1 cellular context compared by ENCODE assay signal in the genomic region with DNA sequence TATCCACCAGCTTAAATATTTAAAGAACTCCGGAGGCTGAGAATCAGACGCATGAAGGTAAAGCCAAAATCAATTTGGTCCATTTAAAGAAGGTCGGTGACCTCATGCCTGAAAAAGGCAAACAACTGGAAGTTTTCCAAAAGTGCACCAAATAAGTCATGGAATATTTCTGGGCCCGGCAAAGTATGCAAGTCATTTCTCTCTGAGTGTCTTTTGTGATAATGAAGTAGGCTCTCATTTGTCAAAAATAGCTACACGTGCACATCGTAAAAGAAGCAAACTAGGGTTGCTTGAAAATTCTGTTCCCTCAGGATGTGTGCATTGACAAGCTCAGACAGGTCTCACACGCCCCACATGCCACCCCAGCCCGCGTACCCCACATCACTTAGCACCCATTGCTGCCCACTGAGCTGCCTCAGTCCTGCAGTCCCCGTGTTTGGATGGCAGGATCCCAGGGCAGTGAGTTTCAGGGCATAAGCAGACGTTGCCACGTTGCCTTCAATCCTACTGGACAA.
TF ChIP-seq lines count a peak whose summit lies in the region.

No MANE protein-coding gene starts in this region.

TF ChIP-seq in HepG2, 621 proteins besides CTCF, POLR2A, EP300 and RAD21 (continued from another document and continues in another):
- TF ChIP-seq, protein P1, sequence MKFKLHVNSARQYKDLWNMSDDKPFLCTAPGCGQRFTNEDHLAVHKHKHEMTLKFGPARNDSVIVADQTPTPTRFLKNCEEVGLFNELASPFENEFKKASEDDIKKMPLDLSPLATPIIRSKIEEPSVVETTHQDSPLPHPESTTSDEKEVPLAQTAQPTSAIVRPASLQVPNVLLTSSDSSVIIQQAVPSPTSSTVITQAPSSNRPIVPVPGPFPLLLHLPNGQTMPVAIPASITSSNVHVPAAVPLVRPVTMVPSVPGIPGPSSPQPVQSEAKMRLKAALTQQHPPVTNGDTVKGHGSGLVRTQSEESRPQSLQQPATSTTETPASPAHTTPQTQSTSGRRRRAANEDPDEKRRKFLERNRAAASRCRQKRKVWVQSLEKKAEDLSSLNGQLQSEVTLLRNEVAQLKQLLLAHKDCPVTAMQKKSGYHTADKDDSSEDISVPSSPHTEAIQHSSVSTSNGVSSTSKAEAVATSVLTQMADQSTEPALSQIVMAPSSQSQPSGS (CRISPR knock-in tag; IDR thresholded peaks at IDR 0.05) = peak; percentile 83
- TF ChIP-seq HDAC1 (CRISPR knock-in tag; IDR thresholded peaks at IDR 0.05) = peak; percentile 3; the same call in 1 of the 2 replicates
- no peak for TF ChIP-seq RBFOX2 (IDR thresholded peaks at IDR 0.05; ENCODE audit: low read depth, low read length)
- peak; percentile 78; the same call in 1 of the 2 replicates for TF ChIP-seq ZBTB8A (CRISPR knock-in tag; IDR thresholded peaks at IDR 0.05; ENCODE audit: borderline replicate concordance, low read depth)
- 0 out of 2 replicates have a peak, but pooled peaks have one; percentile 4 for TF ChIP-seq ZFP90 (CRISPR knock-in tag; IDR thresholded peaks at IDR 0.05; ENCODE audit: borderline replicate concordance)
- peak; percentile 71; the same call in 1 of the 2 replicates for TF ChIP-seq LCORL (IDR thresholded peaks at IDR 0.05)
- peak; percentile 86 for TF ChIP-seq LCORL (CRISPR knock-in tag; IDR thresholded peaks at IDR 0.05)
- no peak for TF ChIP-seq ZNF850 (CRISPR knock-in tag; conservative IDR thresholded peaks at IDR 0.05)
- TF ChIP-seq, protein P2, sequence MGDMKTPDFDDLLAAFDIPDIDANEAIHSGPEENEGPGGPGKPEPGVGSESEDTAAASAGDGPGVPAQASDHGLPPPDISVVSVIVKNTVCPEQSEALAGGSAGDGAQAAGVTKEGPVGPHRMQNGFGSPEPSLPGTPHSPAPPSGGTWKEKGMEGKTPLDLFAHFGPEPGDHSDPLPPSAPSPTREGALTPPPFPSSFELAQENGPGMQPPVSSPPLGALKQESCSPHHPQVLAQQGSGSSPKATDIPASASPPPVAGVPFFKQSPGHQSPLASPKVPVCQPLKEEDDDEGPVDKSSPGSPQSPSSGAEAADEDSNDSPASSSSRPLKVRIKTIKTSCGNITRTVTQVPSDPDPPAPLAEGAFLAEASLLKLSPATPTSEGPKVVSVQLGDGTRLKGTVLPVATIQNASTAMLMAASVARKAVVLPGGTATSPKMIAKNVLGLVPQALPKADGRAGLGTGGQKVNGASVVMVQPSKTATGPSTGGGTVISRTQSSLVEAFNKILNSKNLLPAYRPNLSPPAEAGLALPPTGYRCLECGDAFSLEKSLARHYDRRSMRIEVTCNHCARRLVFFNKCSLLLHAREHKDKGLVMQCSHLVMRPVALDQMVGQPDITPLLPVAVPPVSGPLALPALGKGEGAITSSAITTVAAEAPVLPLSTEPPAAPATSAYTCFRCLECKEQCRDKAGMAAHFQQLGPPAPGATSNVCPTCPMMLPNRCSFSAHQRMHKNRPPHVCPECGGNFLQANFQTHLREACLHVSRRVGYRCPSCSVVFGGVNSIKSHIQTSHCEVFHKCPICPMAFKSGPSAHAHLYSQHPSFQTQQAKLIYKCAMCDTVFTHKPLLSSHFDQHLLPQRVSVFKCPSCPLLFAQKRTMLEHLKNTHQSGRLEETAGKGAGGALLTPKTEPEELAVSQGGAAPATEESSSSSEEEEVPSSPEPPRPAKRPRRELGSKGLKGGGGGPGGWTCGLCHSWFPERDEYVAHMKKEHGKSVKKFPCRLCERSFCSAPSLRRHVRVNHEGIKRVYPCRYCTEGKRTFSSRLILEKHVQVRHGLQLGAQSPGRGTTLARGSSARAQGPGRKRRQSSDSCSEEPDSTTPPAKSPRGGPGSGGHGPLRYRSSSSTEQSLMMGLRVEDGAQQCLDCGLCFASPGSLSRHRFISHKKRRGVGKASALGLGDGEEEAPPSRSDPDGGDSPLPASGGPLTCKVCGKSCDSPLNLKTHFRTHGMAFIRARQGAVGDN (CRISPR knock-in tag; IDR thresholded peaks at IDR 0.05) = peak; percentile 43
- TF ChIP-seq ZNF343 (CRISPR knock-in tag; IDR thresholded peaks at IDR 0.05) = peak; percentile 63; the same call in 1 of the 2 replicates
- peak; percentile 70 for TF ChIP-seq RBM22 (optimal IDR thresholded peaks at IDR 0.05; ENCODE audit: low read length)
- no peak for TF ChIP-seq ZNF292 (CRISPR knock-in tag; IDR thresholded peaks at IDR 0.05; ENCODE audit: borderline replicate concordance, low read depth)
- no peak for TF ChIP-seq MED8 (CRISPR knock-in tag; IDR thresholded peaks at IDR 0.05; ENCODE audit: insufficient replicate concordance)
- TF ChIP-seq ZNF430 (CRISPR knock-in tag; IDR thresholded peaks at IDR 0.05) = 0 out of 2 replicates have a peak, but pooled peaks have one; percentile 53
- TF ChIP-seq, protein P3, sequence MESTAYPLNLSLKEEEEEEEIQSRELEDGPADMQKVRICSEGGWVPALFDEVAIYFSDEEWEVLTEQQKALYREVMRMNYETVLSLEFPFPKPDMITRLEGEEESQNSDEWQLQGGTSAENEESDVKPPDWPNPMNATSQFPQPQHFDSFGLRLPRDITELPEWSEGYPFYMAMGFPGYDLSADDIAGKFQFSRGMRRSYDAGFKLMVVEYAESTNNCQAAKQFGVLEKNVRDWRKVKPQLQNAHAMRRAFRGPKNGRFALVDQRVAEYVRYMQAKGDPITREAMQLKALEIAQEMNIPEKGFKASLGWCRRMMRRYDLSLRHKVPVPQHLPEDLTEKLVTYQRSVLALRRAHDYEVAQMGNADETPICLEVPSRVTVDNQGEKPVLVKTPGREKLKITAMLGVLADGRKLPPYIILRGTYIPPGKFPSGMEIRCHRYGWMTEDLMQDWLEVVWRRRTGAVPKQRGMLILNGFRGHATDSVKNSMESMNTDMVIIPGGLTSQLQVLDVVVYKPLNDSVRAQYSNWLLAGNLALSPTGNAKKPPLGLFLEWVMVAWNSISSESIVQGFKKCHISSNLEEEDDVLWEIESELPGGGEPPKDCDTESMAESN (CRISPR knock-in tag; conservative IDR thresholded peaks at IDR 0.05) = peak; percentile 39; the same call in 1 of the 2 replicates
- TF ChIP-seq, protein P4, sequence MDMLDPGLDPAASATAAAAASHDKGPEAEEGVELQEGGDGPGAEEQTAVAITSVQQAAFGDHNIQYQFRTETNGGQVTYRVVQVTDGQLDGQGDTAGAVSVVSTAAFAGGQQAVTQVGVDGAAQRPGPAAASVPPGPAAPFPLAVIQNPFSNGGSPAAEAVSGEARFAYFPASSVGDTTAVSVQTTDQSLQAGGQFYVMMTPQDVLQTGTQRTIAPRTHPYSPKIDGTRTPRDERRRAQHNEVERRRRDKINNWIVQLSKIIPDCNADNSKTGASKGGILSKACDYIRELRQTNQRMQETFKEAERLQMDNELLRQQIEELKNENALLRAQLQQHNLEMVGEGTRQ (IDR thresholded peaks at IDR 0.05; ENCODE audit: low read depth, low read length) = no peak
- TF ChIP-seq, protein P4 (CRISPR knock-in tag; IDR thresholded peaks at IDR 0.05; ENCODE audit: borderline replicate concordance) = peak; percentile 89
- 0 out of 3 replicates have a peak, but pooled peaks have one; percentile 6 for TF ChIP-seq MXI1 (IDR thresholded peaks at IDR 0.05; ENCODE audit: borderline replicate concordance, low read depth, low read length)
- TF ChIP-seq ZNF354B (CRISPR knock-in tag; IDR thresholded peaks at IDR 0.05) = 0 out of 2 replicates have a peak, but pooled peaks have one; percentile 45
- TF ChIP-seq, protein P5, sequence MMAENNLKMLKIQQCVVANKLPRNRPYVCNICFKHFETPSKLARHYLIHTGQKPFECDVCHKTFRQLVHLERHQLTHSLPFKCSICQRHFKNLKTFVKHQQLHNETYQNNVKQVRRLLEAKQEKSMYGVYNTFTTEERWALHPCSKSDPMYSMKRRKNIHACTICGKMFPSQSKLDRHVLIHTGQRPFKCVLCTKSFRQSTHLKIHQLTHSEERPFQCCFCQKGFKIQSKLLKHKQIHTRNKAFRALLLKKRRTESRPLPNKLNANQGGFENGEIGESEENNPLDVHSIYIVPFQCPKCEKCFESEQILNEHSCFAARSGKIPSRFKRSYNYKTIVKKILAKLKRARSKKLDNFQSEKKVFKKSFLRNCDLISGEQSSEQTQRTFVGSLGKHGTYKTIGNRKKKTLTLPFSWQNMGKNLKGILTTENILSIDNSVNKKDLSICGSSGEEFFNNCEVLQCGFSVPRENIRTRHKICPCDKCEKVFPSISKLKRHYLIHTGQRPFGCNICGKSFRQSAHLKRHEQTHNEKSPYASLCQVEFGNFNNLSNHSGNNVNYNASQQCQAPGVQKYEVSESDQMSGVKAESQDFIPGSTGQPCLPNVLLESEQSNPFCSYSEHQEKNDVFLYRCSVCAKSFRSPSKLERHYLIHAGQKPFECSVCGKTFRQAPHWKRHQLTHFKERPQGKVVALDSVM (CRISPR knock-in tag; IDR thresholded peaks at IDR 0.05) = peak; percentile 12; the same call in 1 of the 2 replicates
- no peak for TF ChIP-seq ZBTB38 (CRISPR knock-in tag; IDR thresholded peaks at IDR 0.05)
- no peak for TF ChIP-seq ZNF20 (CRISPR knock-in tag; IDR thresholded peaks at IDR 0.05)
- TF ChIP-seq HOXD1 (CRISPR knock-in tag; IDR thresholded peaks at IDR 0.05) = no peak
- no peak; the same call in 1 of the 2 replicates for TF ChIP-seq AHR (CRISPR knock-in tag; IDR thresholded peaks at IDR 0.05)
- TF ChIP-seq, protein P6, sequence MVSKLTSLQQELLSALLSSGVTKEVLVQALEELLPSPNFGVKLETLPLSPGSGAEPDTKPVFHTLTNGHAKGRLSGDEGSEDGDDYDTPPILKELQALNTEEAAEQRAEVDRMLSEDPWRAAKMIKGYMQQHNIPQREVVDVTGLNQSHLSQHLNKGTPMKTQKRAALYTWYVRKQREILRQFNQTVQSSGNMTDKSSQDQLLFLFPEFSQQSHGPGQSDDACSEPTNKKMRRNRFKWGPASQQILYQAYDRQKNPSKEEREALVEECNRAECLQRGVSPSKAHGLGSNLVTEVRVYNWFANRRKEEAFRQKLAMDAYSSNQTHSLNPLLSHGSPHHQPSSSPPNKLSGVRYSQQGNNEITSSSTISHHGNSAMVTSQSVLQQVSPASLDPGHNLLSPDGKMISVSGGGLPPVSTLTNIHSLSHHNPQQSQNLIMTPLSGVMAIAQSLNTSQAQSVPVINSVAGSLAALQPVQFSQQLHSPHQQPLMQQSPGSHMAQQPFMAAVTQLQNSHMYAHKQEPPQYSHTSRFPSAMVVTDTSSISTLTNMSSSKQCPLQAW (CRISPR knock-in tag; IDR thresholded peaks at IDR 0.05) = no peak
- 0 out of 2 replicates have a peak, but pooled peaks have one; percentile 4 for TF ChIP-seq NFE2L2 (IDR thresholded peaks at IDR 0.05; ENCODE audit: low read length)
- no peak for TF ChIP-seq CAMTA2 (CRISPR knock-in tag; IDR thresholded peaks at IDR 0.05; ENCODE audit: borderline replicate concordance)
- TF ChIP-seq NR2F1 (CRISPR knock-in tag; IDR thresholded peaks at IDR 0.05) = peak in 1 of 2 experiments; percentile 65; a peak in 2 of 4 replicates
- TF ChIP-seq MAFG (CRISPR knock-in tag; IDR thresholded peaks at IDR 0.05) = no peak
- TF ChIP-seq, protein P7, sequence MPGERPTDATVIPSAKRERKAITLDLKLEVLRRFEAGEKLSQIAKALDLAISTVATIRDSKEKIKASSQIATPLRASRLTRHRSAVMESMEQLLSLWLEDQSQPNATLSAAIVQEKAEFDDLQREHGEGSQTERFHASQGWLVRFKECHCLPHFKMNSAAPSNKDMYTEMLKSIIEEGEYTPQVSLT (CRISPR knock-in tag; IDR thresholded peaks at IDR 0.05; ENCODE audit: borderline replicate concordance, low read depth) = no peak
- peak; percentile 53; the same call in 1 of the 2 replicates for TF ChIP-seq POGZ (CRISPR knock-in tag; IDR thresholded peaks at IDR 0.05)
- TF ChIP-seq ASH2L (IDR thresholded peaks at IDR 0.05; ENCODE audit: insufficient read length, low read depth, low read length) = peak; percentile 19
- TF ChIP-seq ZNF34 (CRISPR knock-in tag; IDR thresholded peaks at IDR 0.05; ENCODE audit: borderline replicate concordance) = 0 out of 2 replicates have a peak, but pooled peaks have one; percentile 28
- no peak; the same call in 1 of the 2 replicates for TF ChIP-seq GTF3A (CRISPR knock-in tag; conservative IDR thresholded peaks at IDR 0.05)
- peak; percentile 82; the same call in 1 of the 2 replicates for TF ChIP-seq NFIC (IDR thresholded peaks at IDR 0.05; ENCODE audit: low read length)
- TF ChIP-seq NR2F2 (IDR thresholded peaks at IDR 0.05; ENCODE audit: borderline replicate concordance, low read depth) = peak; percentile 72; the same call in 1 of the 2 replicates
- TF ChIP-seq FOXM1 (CRISPR knock-in tag; IDR thresholded peaks at IDR 0.05) = no peak
- 0 out of 2 replicates have a peak, but pooled peaks have one; percentile 31 for TF ChIP-seq PHF8 (CRISPR knock-in tag; IDR thresholded peaks at IDR 0.05)
- TF ChIP-seq RNF2 (conservative IDR thresholded peaks at IDR 0.05; ENCODE audit: low read depth) = 0 out of 2 replicates have a peak, but pooled peaks have one; percentile 16
- peak; percentile 20; the same call in 1 of the 2 replicates for TF ChIP-seq FOXA3 (CRISPR knock-in tag; IDR thresholded peaks at IDR 0.05)
- TF ChIP-seq GATAD2A (CRISPR knock-in tag; IDR thresholded peaks at IDR 0.05) = 0 out of 2 replicates have a peak, but pooled peaks have one; percentile 23
- TF ChIP-seq, protein P8, sequence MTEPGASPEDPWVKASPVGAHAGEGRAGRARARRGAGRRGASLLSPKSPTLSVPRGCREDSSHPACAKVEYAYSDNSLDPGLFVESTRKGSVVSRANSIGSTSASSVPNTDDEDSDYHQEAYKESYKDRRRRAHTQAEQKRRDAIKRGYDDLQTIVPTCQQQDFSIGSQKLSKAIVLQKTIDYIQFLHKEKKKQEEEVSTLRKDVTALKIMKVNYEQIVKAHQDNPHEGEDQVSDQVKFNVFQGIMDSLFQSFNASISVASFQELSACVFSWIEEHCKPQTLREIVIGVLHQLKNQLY (CRISPR knock-in tag; IDR thresholded peaks at IDR 0.05) = no peak
- peak; percentile 3; the same call in 1 of the 2 replicates for TF ChIP-seq ZBTB7B (CRISPR knock-in tag; IDR thresholded peaks at IDR 0.05)
- TF ChIP-seq, protein P9, sequence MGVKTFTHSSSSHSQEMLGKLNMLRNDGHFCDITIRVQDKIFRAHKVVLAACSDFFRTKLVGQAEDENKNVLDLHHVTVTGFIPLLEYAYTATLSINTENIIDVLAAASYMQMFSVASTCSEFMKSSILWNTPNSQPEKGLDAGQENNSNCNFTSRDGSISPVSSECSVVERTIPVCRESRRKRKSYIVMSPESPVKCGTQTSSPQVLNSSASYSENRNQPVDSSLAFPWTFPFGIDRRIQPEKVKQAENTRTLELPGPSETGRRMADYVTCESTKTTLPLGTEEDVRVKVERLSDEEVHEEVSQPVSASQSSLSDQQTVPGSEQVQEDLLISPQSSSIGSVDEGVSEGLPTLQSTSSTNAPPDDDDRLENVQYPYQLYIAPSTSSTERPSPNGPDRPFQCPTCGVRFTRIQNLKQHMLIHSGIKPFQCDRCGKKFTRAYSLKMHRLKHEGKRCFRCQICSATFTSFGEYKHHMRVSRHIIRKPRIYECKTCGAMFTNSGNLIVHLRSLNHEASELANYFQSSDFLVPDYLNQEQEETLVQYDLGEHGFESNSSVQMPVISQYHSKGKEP (CRISPR knock-in tag; IDR thresholded peaks at IDR 0.05) = no peak
